Comparison of ENCODE assay signal across 1 cellular context in the genomic region with DNA sequence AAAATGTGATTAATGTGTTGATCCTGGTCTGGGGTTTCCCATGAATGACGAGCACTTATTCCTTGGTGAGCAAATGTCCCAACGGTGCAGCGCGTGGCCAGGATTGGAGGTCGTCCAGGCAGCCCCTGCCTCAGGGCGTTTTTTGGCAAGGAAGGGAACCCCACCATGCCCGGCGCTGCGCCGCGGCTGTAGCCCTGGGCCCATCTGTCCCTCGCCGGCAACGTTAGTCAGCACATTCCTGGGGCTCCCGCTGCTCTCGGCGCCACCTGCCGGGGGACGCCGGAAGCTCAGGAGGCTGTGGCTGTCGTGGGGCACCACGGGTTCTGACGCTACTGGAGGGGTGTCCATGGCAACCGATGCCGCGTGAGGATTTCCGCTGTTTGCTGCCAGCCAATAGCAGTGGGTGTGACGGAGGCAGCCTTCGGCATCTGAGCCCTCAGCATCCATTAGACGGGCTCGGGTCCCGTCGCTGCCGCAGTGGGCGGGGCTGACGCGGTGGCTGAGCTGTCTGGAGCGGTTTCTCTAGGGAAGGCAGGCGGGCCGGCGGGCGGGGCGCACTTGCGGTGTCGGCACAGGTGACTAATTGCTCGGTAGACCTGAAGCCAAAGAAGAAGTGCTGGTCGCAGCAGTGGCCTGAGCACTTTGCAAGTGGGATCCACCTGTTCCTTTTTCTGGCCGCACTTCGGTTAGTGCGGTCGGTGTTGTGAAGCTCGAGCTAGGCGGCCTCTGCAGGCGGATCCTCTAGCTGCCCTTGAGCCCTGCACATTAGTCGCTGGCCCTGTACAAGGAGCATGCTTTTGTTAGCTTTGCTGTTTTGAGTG.
A peak's percentile ranks its signal among the peaks of the same experiment; 100 is the strongest.
TF ChIP-seq lines count a peak whose summit lies in the region.

No MANE protein-coding gene starts in this region.

TF ChIP-seq in WTC11, 78 proteins besides CTCF, POLR2A, EP300 and RAD21 (continued from another document and continues in another):
- TF ChIP-seq GRHL2 (CRISPR knock-in tag; IDR thresholded peaks at IDR 0.05; ENCODE audit: insufficient replicate concordance, severe bottlenecking) (no peak), SMAD4 (CRISPR knock-in tag; IDR thresholded peaks at IDR 0.05) (no peak), PRDM15 (CRISPR knock-in tag; IDR thresholded peaks at IDR 0.05) (no peak), ATF3 (CRISPR knock-in tag; conservative IDR thresholded peaks at IDR 0.05) (no peak), ZNF232 (CRISPR knock-in tag; IDR thresholded peaks at IDR 0.05) (peak; percentile 91), GABPB1 (CRISPR knock-in tag; IDR thresholded peaks at IDR 0.05) (peak; percentile 68), TEAD4 (CRISPR knock-in tag; IDR thresholded peaks at IDR 0.05) (peak; percentile 98), AFF4 (CRISPR knock-in tag; IDR thresholded peaks at IDR 0.05; ENCODE audit: borderline replicate concordance) (no peak; the same call in 1 of the 2 replicates), ETV6 (CRISPR knock-in tag; IDR thresholded peaks at IDR 0.05) (peak; percentile 95), JUN (CRISPR knock-in tag; IDR thresholded peaks at IDR 0.05) (no peak), ATF1 (CRISPR knock-in tag; IDR thresholded peaks at IDR 0.05) (0 out of 2 replicates have a peak, but pooled peaks have one; percentile 18), TEAD1 (CRISPR knock-in tag; IDR thresholded peaks at IDR 0.05) (peak; percentile 99), CREB1 (CRISPR knock-in tag; IDR thresholded peaks at IDR 0.05) (no peak), ZMAT4 (CRISPR knock-in tag; IDR thresholded peaks at IDR 0.05) (no peak), ZNF263 (CRISPR knock-in tag; IDR thresholded peaks at IDR 0.05; ENCODE audit: low read depth) (no peak), PRRX2 (CRISPR knock-in tag; IDR thresholded peaks at IDR 0.05) (no peak), ATF2 (CRISPR knock-in tag; IDR thresholded peaks at IDR 0.05; ENCODE audit: borderline replicate concordance, low read depth) (no peak), ZNF416 (CRISPR knock-in tag; IDR thresholded peaks at IDR 0.05) (no peak), KAT7 (CRISPR knock-in tag; IDR thresholded peaks at IDR 0.05; ENCODE audit: borderline replicate concordance) (0 out of 2 replicates have a peak, but pooled peaks have one; percentile 78), GTF2I (CRISPR knock-in tag; conservative IDR thresholded peaks at IDR 0.05) (no peak), FOXP1 (CRISPR knock-in tag; IDR thresholded peaks at IDR 0.05; ENCODE audit: borderline replicate concordance) (peak; percentile 51; the same call in 1 of the 2 replicates), ZNF671 (CRISPR knock-in tag; IDR thresholded peaks at IDR 0.05) (no peak), ERG (CRISPR knock-in tag; IDR thresholded peaks at IDR 0.05) (no peak), IRF1 (CRISPR knock-in tag; IDR thresholded peaks at IDR 0.05) (no peak), EMX1 (CRISPR knock-in tag; IDR thresholded peaks at IDR 0.05) (no peak), E2F1 (CRISPR knock-in tag; IDR thresholded peaks at IDR 0.05) (no peak), STAT6 (CRISPR knock-in tag; conservative IDR thresholded peaks at IDR 0.05; ENCODE audit: low read depth) (no peak), CREM (CRISPR knock-in tag; IDR thresholded peaks at IDR 0.05) (peak; percentile 72), NFATC4 (CRISPR knock-in tag; IDR thresholded peaks at IDR 0.05) (no peak), ZNF317 (CRISPR knock-in tag; IDR thresholded peaks at IDR 0.05; ENCODE audit: borderline replicate concordance, low read depth) (no peak), ELF4 (CRISPR knock-in tag; IDR thresholded peaks at IDR 0.05; ENCODE audit: low read depth) (no peak), TP53 (CRISPR knock-in tag; IDR thresholded peaks at IDR 0.05) (no peak), SMAD3 (CRISPR knock-in tag; IDR thresholded peaks at IDR 0.05; ENCODE audit: borderline replicate concordance) (no peak), FOXJ3 (CRISPR knock-in tag; IDR thresholded peaks at IDR 0.05; ENCODE audit: borderline replicate concordance) (no peak), SP1 (CRISPR knock-in tag; conservative IDR thresholded peaks at IDR 0.05) (peak; percentile 78), MXD4 (CRISPR knock-in tag; IDR thresholded peaks at IDR 0.05; ENCODE audit: borderline replicate concordance) (no peak), MYBL2 (CRISPR knock-in tag; IDR thresholded peaks at IDR 0.05) (no peak; the same call in 1 of the 2 replicates)
- TF ChIP-seq, protein P1, sequence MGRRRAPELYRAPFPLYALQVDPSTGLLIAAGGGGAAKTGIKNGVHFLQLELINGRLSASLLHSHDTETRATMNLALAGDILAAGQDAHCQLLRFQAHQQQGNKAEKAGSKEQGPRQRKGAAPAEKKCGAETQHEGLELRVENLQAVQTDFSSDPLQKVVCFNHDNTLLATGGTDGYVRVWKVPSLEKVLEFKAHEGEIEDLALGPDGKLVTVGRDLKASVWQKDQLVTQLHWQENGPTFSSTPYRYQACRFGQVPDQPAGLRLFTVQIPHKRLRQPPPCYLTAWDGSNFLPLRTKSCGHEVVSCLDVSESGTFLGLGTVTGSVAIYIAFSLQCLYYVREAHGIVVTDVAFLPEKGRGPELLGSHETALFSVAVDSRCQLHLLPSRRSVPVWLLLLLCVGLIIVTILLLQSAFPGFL (CRISPR knock-in tag; IDR thresholded peaks at IDR 0.05; ENCODE audit: borderline replicate concordance) = no peak
- TF ChIP-seq, protein P2, sequence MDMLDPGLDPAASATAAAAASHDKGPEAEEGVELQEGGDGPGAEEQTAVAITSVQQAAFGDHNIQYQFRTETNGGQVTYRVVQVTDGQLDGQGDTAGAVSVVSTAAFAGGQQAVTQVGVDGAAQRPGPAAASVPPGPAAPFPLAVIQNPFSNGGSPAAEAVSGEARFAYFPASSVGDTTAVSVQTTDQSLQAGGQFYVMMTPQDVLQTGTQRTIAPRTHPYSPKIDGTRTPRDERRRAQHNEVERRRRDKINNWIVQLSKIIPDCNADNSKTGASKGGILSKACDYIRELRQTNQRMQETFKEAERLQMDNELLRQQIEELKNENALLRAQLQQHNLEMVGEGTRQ (CRISPR knock-in tag; IDR thresholded peaks at IDR 0.05) = peak; percentile 68
